In the genomic region with DNA sequence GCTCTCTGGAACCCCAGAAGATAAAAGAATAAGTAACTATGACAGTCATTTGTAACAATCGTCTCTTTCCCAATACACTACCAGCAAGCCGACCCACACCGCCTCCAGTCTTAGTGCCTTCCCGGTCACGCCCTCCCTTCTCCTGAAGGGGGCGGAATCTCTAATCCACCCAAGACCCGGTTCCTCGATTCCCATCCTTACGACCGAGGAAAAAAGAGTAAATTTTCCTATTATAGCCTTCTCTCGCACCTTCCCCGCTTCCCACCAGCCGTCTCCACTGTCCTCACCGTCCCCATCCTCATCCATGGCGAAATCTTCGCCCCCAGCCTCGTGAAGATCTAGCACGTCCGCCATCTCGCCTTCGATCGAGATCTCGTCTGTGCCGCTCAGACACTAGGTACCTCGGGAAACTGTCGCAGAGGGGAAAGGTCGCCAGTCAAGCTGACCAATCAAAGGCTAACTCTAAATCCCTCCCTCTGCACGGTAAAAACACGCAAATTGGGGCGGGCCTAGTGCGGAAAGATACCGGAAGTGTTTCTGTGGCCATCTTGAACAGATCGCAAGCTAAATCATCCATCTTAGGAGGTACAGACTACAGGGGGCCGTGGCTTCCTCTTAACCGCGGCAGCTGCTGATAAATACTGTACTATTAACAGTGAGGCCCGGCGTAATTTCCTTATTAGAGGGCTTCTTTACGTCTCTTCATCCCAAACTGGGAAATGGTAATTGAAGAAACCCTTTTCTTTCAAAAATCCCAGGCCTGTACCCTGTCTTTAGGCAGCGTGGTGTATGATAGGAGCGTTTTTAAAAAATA, we compare ENCODE assay signal across 8 cellular contexts. TPM values are rescaled to one million over a fixed set of nuclear protein-coding genes. Genes with fewer than 3 reads are reported as not detected.
DNase-seq lines count a peak whose midpoint lies in the region; ATAC-seq and TF ChIP-seq lines count a peak whose summit lies in the region.

TSS of gene RBM8A (minus strand) at position 412 of the 814 bp plus-strand sequence. CDS start at position 354, 58 bp downstream.

- peaks cover 4% of the 10 kb centered on the region for H3K4me1 Mint-ChIP-seq in progenitor cell of endocrine pancreas (ENCODE audit: low read depth)

- WGBS in urinary bladder, result under 1% methylated on average over 41 of the region's 41 CpGs

- H3K4me1 ChIP-seq in left ventricle myocardium inferior (peaks cover 23% of the 10 kb centered on the region), urinary bladder (ENCODE audit: insufficient read depth) (no peaks in the 10 kb centered on the region)

- H3K36me3 ChIP-seq in left ventricle myocardium inferior (peaks cover 30% of the 10 kb centered on the region), urinary bladder (ENCODE audit: insufficient read depth) (peaks cover 4% of the 10 kb centered on the region)

- peak; percentile 87 for TF ChIP-seq POLR2A in GM15510 (IDR thresholded peaks at IDR 0.05; ENCODE audit: borderline replicate concordance, extremely low read depth, insufficient read length)

- peak; percentile 92 for ATAC-seq in HG02884 (IDR thresholded peaks at IDR 0.05; ENCODE audit: unreplicated experiment)

- DNase-seq in NCI-H146 treated with DMSO at 0.1 percent for 48 hours (lab: John Stamatoyannopoulos, UW; ENCODE audit: unreplicated experiment) (peak; percentile 98), amygdala (lab: John Stamatoyannopoulos, UW) (peak; percentile 48 to 99 (median 91)), left ventricle myocardium inferior (peak; percentile 91), progenitor cell of endocrine pancreas (ENCODE audit: low spot score, unreplicated experiment) (peak; percentile 78)

- H3K27me3 Mint-ChIP-seq in progenitor cell of endocrine pancreas, result no peaks in the 10 kb centered on the region

- peak; percentile 67 for TF ChIP-seq CTCF in left ventricle myocardium inferior (IDR thresholded peaks at IDR 0.05; ENCODE audit: borderline replicate concordance)
- TF ChIP-seq CTCF in progenitor cell of endocrine pancreas (IDR thresholded peaks at IDR 0.05; ENCODE audit: unreplicated experiment), result peak; percentile 74

- H3K4me3 ChIP-seq in left ventricle myocardium inferior (peak within 1 kb of the TSS; percentile 76), urinary bladder (ENCODE audit: low read depth, low read length) (peak within 1 kb of the TSS; percentile 56)

- H3K4me3 Mint-ChIP-seq in progenitor cell of endocrine pancreas (ENCODE audit: low read depth), result no peak within 1 kb of the TSS

- H3K27ac ChIP-seq in left ventricle myocardium inferior (replicated peaks) (peak within 1 kb of the TSS; percentile 96), urinary bladder (ENCODE audit: low read depth) (peak within 1 kb of the TSS; percentile 87)

- intact Hi-C loops in T-helper 1 cell treated with Interleukin-12 subunit alpha and Interleukin-12 subunit beta and Interleukin-4 antibody, amounts not matched to agents 30 ng/mL and 1 ng/mL, for 36 hours (cut with micrococcal nuclease), result loop anchor here (1.0 to 5.0 kb wide), 9 partner anchors 9 to 105 kb away; partner anchors contain the start of genes ANKRD34A, ANKRD35, LIX1L and PEX11B
- intact Hi-C loops in left ventricle myocardium inferior (cut with micrococcal nuclease), result no loop called here

- peaks cover 2% of the 10 kb centered on the region for H3K36me3 Mint-ChIP-seq in progenitor cell of endocrine pancreas (ENCODE audit: insufficient read depth)

- no peak within 1 kb of the TSS for H3K27ac Mint-ChIP-seq in progenitor cell of endocrine pancreas

- no peaks in the 10 kb centered on the region for H3K27me3 ChIP-seq in left ventricle myocardium inferior (ENCODE audit: low read depth)

- no peaks in the 10 kb centered on the region for H3K9me3 Mint-ChIP-seq in progenitor cell of endocrine pancreas (ENCODE audit: low read depth)

- no peaks in the 10 kb centered on the region for H3K9me3 ChIP-seq in left ventricle myocardium inferior (replicated peaks)

RNA-seq across cellular contexts. Expression of gene RBM8A, which starts in this region (rescaled TPM):
- total RNA-seq in T-helper 1 cell treated with Interleukin-12 subunit alpha and Interleukin-12 subunit beta and Interleukin-4 antibody, amounts not matched to agents 30 ng/mL and 1 ng/mL, for 36 hours, result 196 and 197 TPM in 2 replicates
- total RNA-seq in left ventricle myocardium inferior (64.4 TPM), progenitor cell of endocrine pancreas (163 and 173 TPM in 2 replicates), urinary bladder (51.3 TPM)
- 107 TPM for polyA plus RNA-seq in urinary bladder

Comparison
In these comparisons a context has a peak if more than half of its experiments do, and no peak if none do; other contexts are left out.
1. Peak in every context shown above with its lines: DNase-seq, ATAC-seq, H3K4me3 ChIP-seq and H3K27ac ChIP-seq.